Comparison of ENCODE assay signal across 19 cellular contexts in the genomic region with DNA sequence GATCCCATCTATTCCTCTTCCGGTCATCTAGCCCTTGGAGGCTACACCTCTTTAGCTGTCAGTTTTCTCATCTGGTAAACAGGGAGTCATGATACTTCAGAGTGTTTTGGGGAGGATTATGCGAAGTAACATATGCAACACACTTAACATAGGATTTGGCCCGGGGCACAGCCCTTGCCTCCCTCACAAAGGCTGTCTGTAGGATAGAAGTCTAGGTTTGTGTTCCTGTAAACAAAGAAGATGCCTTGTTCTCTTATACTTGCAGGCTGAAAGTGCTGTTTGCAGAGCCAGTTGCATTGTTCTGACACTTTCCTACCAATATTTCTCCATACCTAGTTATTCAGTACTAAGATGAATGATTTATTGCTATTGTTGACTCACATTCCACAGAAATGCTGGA. TPM values are rescaled to one million over a fixed set of nuclear protein-coding genes. Genes with fewer than 3 reads are reported as not detected.
A peak's percentile ranks its signal among the peaks of the same experiment; 100 is the strongest.
DNase-seq lines count a peak whose midpoint lies in the region; TF ChIP-seq lines count a peak whose summit lies in the region.
"Had no signal": no experiment of that assay in that cellular context is flagged by ENCODE, and none has a peak within 500 bp of the region (broad histone marks: within the 10 kb centered on the region; RNA-seq: fewer than 3 reads in every experiment).

No MANE protein-coding gene starts in this region.

- dilution Hi-C loops in mammary epithelial cell (cut with HindIII; ENCODE audit: low sequenced_read_pairs): no loop called here

- H2AFZ ChIP-seq in mammary epithelial cell (ENCODE audit: low read depth, low read length): no peak overlapping the region

- H3K9me3 ChIP-seq in mammary epithelial cell (replicated peaks; ENCODE audit: insufficient read depth, low read length) (no peaks in the 10 kb centered on the region), breast epithelium (no peaks in the 10 kb centered on the region), testis (no peaks in the 10 kb centered on the region)

- H4K20me1 ChIP-seq in mammary epithelial cell (ENCODE audit: insufficient read depth, low read length): no peaks in the 10 kb centered on the region

- in situ Hi-C loops in mammary epithelial cell (cut with MboI; ENCODE audit: low sequenced_read_pairs in 2 of 2): no loop called here

- H3K79me2 ChIP-seq in mammary epithelial cell (ENCODE audit: insufficient read depth, low read length): no peaks in the 10 kb centered on the region

- TF ChIP-seq POLR2A in breast epithelium (IDR thresholded peaks at IDR 0.05): no peak
- TF ChIP-seq POLR2A in testis (IDR thresholded peaks at IDR 0.05): no peak

- no peaks in the 10 kb centered on the region for H3K36me3 ChIP-seq in mammary epithelial cell (ENCODE audit: insufficient read depth, low read length)
- no peaks in the 10 kb centered on the region for H3K36me3 ChIP-seq in breast epithelium
- H3K36me3 ChIP-seq in testis (ENCODE audit: low read depth, missing control alignments): no peaks in the 10 kb centered on the region

- H3K4me1 ChIP-seq in mammary epithelial cell (ENCODE audit: insufficient read depth, low read length): no peaks in the 10 kb centered on the region
- no peaks in the 10 kb centered on the region for H3K4me1 ChIP-seq in breast epithelium
- no peaks in the 10 kb centered on the region for H3K4me1 ChIP-seq in testis

- H3K27ac ChIP-seq in mammary epithelial cell (ENCODE audit: insufficient read depth, low read depth, low read length) (no peak overlapping the region), breast epithelium (no peak overlapping the region), VCaP (peak overlapping the region; percentile 83), testis (no peak overlapping the region)
- H3K27ac ChIP-seq: 22Rv1 had no signal

- peak; percentile 4 for DNase-seq in mammary epithelial cell
- no peak for DNase-seq in breast epithelium (ENCODE audit: low spot score in 2 of 2)
- peak; percentile 13 for DNase-seq in kidney tubule cell (ENCODE audit: low spot score)
- DNase-seq in A172 (ENCODE audit: low spot score): no peak
- DNase-seq in testis: no peak
- no peak for DNase-seq in COR-L47 (lab: John Stamatoyannopoulos, UW)
- no peak for DNase-seq in NCI-H510A treated with DMSO at 0.1 percent for 48 hours (lab: John Stamatoyannopoulos, UW)
- DNase-seq: CD4-positive, alpha-beta memory T cell; DMS79; KG1; NCI-H1048; NCI-H1436 treated with DMSO at 0.1 percent for 48 hours; NCI-H2029 treated with DMSO at 0.1 percent for 48 hours; Right ventricle myocardium superior had no signal

- CTCF ChIA-PET in mammary epithelial cell (lab: Charles Lee; ENCODE audit: low non-redundant PET): no interaction called here

- H3K4me3 ChIP-seq in mammary epithelial cell (replicated peaks in 1 of 3; ENCODE audit: insufficient read depth in 1 of 3, low read depth in 2 of 3, low read length in 3 of 3) (no peak overlapping the region), breast epithelium (no peak overlapping the region), testis (no peak overlapping the region)

- WGBS in mammary epithelial cell (ENCODE audit: low coverage, missing lambda C conversion rate): 31% methylated on average over 2 of the region's 3 CpGs
- WGBS in testis, 2 donors: 71 to 73% methylated on average over 3 of the region's 3 CpGs

- TF ChIP-seq CTCF in mammary epithelial cell (conservative IDR thresholded peaks at IDR 0.05 in 1 of 2, IDR thresholded peaks at IDR 0.05 in 1 of 2; ENCODE audit: extremely low read depth in 1 of 2, insufficient read depth in 1 of 2, low read depth in 1 of 2, low read length in 2 of 2) (no peak), breast epithelium (IDR thresholded peaks at IDR 0.05) (no peak), VCaP (conservative IDR thresholded peaks at IDR 0.05) (no peak), testis (IDR thresholded peaks at IDR 0.05) (no peak)

- intact Hi-C loops in mammary epithelial cell (cut with micrococcal nuclease): no loop called here
- intact Hi-C loops in breast epithelium (cut with DNase I; ENCODE audit: low total_unique reads): no loop called here
- intact Hi-C loops in testis (cut with DNase I; ENCODE audit: low total_unique reads): no loop called here

- BruUV-seq in mammary epithelial cell (replicated peaks; lab: Mats Ljungman, UMichigan): no TSS peak

- H3K27me3 ChIP-seq in mammary epithelial cell (ENCODE audit: insufficient read depth, low read length): no peaks in the 10 kb centered on the region
- H3K27me3 ChIP-seq in breast epithelium: no peaks in the 10 kb centered on the region
- no peaks in the 10 kb centered on the region for H3K27me3 ChIP-seq in testis

- no peak overlapping the region for H3K9ac ChIP-seq in mammary epithelial cell (ENCODE audit: insufficient read depth, low read length)

- H3K4me2 ChIP-seq in mammary epithelial cell (ENCODE audit: insufficient read depth, low read depth, low read length): no peak overlapping the region

RNA-seq across cellular contexts. Expression of a gene that starts 2.2 kb away (rescaled TPM):
- total RNA-seq in mammary epithelial cell (under 1 TPM in 1 of 2 donors, not detected in 1; under 0.01 TPM), breast epithelium (1 to 10 TPM in 1 of 3 donors, under 1 TPM in 1, not detected in 1; 0.73 to 2.0 TPM), testis (not detected)
- polyA plus RNA-seq in mammary epithelial cell (not detected), testis (ENCODE audit: insufficient read depth, low read depth, low replicate concordance) (not detected)
- not detected for polyA minus RNA-seq in mammary epithelial cell
- total RNA-seq in A172 (2014; rRNA removed; shearing (Covaris generic)): not detected in 2 replicates
- total RNA-seq: CD4-positive, alpha-beta memory T cell; G401; NCI-H460; Right ventricle myocardium superior had no signal
- polyA plus RNA-seq: BJ; CD4-positive, alpha-beta memory T cell had no signal

Comparison
In these comparisons a context has a peak if more than half of its experiments do, and no peak if none do; other contexts are left out.
1. DNase-seq: peak in mammary epithelial cell (single experiment) and kidney tubule cell (single experiment); none in breast epithelium (0 of 2), A172 (single experiment), testis (single experiment), COR-L47 (single experiment) and NCI-H510A treated with DMSO at 0.1 percent for 48 hours (single experiment).